1 cellular context compared by ENCODE assay signal in genomic region chr10:605632-606325, GRCh38.
TF ChIP-seq lines count a peak whose summit lies in the region.

No MANE protein-coding gene starts in this region.

TF ChIP-seq in HepG2, 621 proteins besides CTCF, POLR2A, EP300 and RAD21:
- TF ChIP-seq RBM39 (IDR thresholded peaks at IDR 0.05; ENCODE audit: low read depth, low read length, poor library complexity, severe bottlenecking) (no peak), SIX1 (CRISPR knock-in tag; IDR thresholded peaks at IDR 0.05; ENCODE audit: borderline replicate concordance) (no peak), NFYC (CRISPR knock-in tag; IDR thresholded peaks at IDR 0.05) (no peak), USF2 (IDR thresholded peaks at IDR 0.05; ENCODE audit: low read depth, low read length) (no peak), USF2 (CRISPR knock-in tag; IDR thresholded peaks at IDR 0.05; ENCODE audit: borderline replicate concordance) (no peak), NFE2L2 (IDR thresholded peaks at IDR 0.05; ENCODE audit: low read length) (no peak), DPF2 (CRISPR knock-in tag; IDR thresholded peaks at IDR 0.05; ENCODE audit: borderline replicate concordance, low read depth) (no peak), ZSCAN21 (CRISPR knock-in tag; IDR thresholded peaks at IDR 0.05; ENCODE audit: borderline replicate concordance) (no peak), FOXK1 (CRISPR knock-in tag; IDR thresholded peaks at IDR 0.05; ENCODE audit: borderline replicate concordance, low read depth) (no peak), PCBP2 (optimal IDR thresholded peaks at IDR 0.05; ENCODE audit: low read depth, low read length, poor library complexity, severe bottlenecking) (no peak), GTF2F1 (IDR thresholded peaks at IDR 0.05; ENCODE audit: low read length) (no peak), GMEB1 (CRISPR knock-in tag; IDR thresholded peaks at IDR 0.05; ENCODE audit: borderline replicate concordance) (no peak), E2F5 (CRISPR knock-in tag; conservative IDR thresholded peaks at IDR 0.05) (no peak), ZNF430 (CRISPR knock-in tag; IDR thresholded peaks at IDR 0.05) (no peak), HNRNPK (IDR thresholded peaks at IDR 0.05; ENCODE audit: low read depth, low read length, poor library complexity, severe bottlenecking) (no peak), MED1 (CRISPR knock-in tag; IDR thresholded peaks at IDR 0.05) (no peak), HDAC1 (CRISPR knock-in tag; IDR thresholded peaks at IDR 0.05) (no peak), RNF2 (conservative IDR thresholded peaks at IDR 0.05; ENCODE audit: low read depth) (no peak)
